ENCODE assay signal across 20 cellular contexts in genomic region chr19:11931051-11931450, GRCh38. TPM values are rescaled to one million over a fixed set of nuclear protein-coding genes. Genes with fewer than 3 reads are reported as not detected.
DNase-seq lines count a peak whose midpoint lies in the region; ATAC-seq, FAIRE-seq and TF ChIP-seq lines count a peak whose summit lies in the region.
"Had no signal": no experiment of that assay in that cellular context is flagged by ENCODE, and none has a peak within 500 bp of the region (broad histone marks: within the 10 kb centered on the region; RNA-seq: fewer than 3 reads in every experiment).

No MANE protein-coding gene starts in this region.

- H3K79me2 ChIP-seq in PC-3 (ENCODE audit: low read length) = peaks cover 63% of the 10 kb centered on the region

- H3K4me1 ChIP-seq in PC-3 (ENCODE audit: insufficient read depth, low read length) = peaks cover 3% of the 10 kb centered on the region; the same call in 1 of the 2 replicates
- H3K4me1 ChIP-seq in foreskin keratinocyte = no peaks in the 10 kb centered on the region
- H3K4me1 ChIP-seq in ascending aorta = peaks cover 0 to 4% of the 10 kb centered on the region in 2 donors

- DNase-seq in D721Med (ENCODE audit: insufficient read length, low spot score) (peak; percentile 36), PC-3 (no peak), fibroblast of peridontal ligament (ENCODE audit: extremely low read depth) (peak; percentile 39), pons (ENCODE audit: low spot score) (peak; percentile 54), iPS-NIHi7 (ENCODE audit: extremely low spot score) (no peak), foreskin keratinocyte (no peak), ascending aorta (ENCODE audit: low spot score in 2 of 2) (no peak)
- DNase-seq in activated T-cell treated with anti-CD3 and anti-CD28 coated beads, Interleukin-2, amount 50 U/mL, for 1 hour = no peak
- DNase-seq: activated naive CD4-positive, alpha-beta T cell treated with anti-CD3 and anti-CD28 coated beads, Interleukin-2, amount 50 U/mL, for 16 hours; activated T-cell treated with anti-CD3 and anti-CD28 coated beads for 4 hours; dorsolateral prefrontal cortex; hippocampal formation; Kasumi-1; left colon; NCI-H1436 treated with DMSO at 0.1 percent for 48 hours; NCI-H2171 treated with DMSO at 0.1 percent for 48 hours; NCI-H748 treated with DMSO at 0.1 percent for 48 hours; stimulated activated CD4-positive, alpha-beta T cell treated with anti-CD3 and anti-CD28 coated beads, Interleukin-4, amount 100 ng/mL, for 24 hours had no signal

- no peaks in the 10 kb centered on the region for H3K9me2 ChIP-seq in PC-3 (replicated peaks; ENCODE audit: low read length)

- H4K20me1 ChIP-seq in PC-3 (ENCODE audit: low read length) = no peaks in the 10 kb centered on the region

- H3K27ac ChIP-seq in PC-3 (ENCODE audit: low read length) = no peak overlapping the region
- no peak overlapping the region for H3K27ac ChIP-seq in foreskin keratinocyte
- H3K27ac ChIP-seq in ascending aorta = no peak overlapping the region
- H3K27ac ChIP-seq: dorsolateral prefrontal cortex, Peyer's patch had no signal

- POLR2A ChIA-PET in PC-3 (lab: Charles Lee; ENCODE audit: unreplicated experiment) = no interaction called here

- no peak overlapping the region for H2AFZ ChIP-seq in PC-3 (ENCODE audit: low read length)

- H3F3A ChIP-seq in PC-3 (ENCODE audit: low read length, unreplicated experiment) = no peaks in the 10 kb centered on the region

- no TSS peak for BruUV-seq in PC-3 (replicated peaks; lab: Mats Ljungman, UMichigan)

- FAIRE-seq in D721Med (lab: Jason Lieb, UNC) = no peak

- H3K36me3 ChIP-seq in PC-3 (ENCODE audit: low read depth, low read length) (peaks cover 80% of the 10 kb centered on the region), ascending aorta (peaks cover 3 to 4% of the 10 kb centered on the region in 2 donors)

- H3K9ac ChIP-seq in PC-3 (ENCODE audit: low read length) = no peak overlapping the region

- H3K9me3 ChIP-seq in PC-3 (ENCODE audit: low read length) (peaks cover 38% of the 10 kb centered on the region), ascending aorta (peaks cover 13 to 41% of the 10 kb centered on the region in 2 donors)

- H3K4me3 ChIP-seq in PC-3 (ENCODE audit: low read length) (no peak overlapping the region), ascending aorta (no peak overlapping the region)
- H3K4me3 ChIP-seq: dorsolateral prefrontal cortex, mucosa of descending colon, Peyer's patch had no signal

- H3K27me3 ChIP-seq in PC-3 (ENCODE audit: low read length) (no peaks in the 10 kb centered on the region), foreskin keratinocyte (no peaks in the 10 kb centered on the region), ascending aorta (no peaks in the 10 kb centered on the region)
- H3K27me3 ChIP-seq: dorsolateral prefrontal cortex, Peyer's patch had no signal

- CTCF ChIA-PET in PC-3 (lab: Charles Lee) = no interaction called here

- intact Hi-C loops in PC-3 (cut with micrococcal nuclease) (no loop called here), ascending aorta (cut with DNase I) (no loop called here)

- ATAC-seq in PC-3 (peak; percentile 35; the same call in 1 of the 2 replicates), foreskin keratinocyte (no peak)
- ATAC-seq: left colon, mucosa of descending colon had no signal

- H3K4me2 ChIP-seq in PC-3 (ENCODE audit: low read length) = no peak overlapping the region

- TF ChIP-seq CTCF in D721Med (IDR thresholded peaks at IDR 0.05; ENCODE audit: insufficient read depth, missing control alignments) (no peak), PC-3 (conservative IDR thresholded peaks at IDR 0.05; ENCODE audit: low read depth, low read length) (no peak), foreskin keratinocyte (conservative IDR thresholded peaks at IDR 0.05) (no peak), ascending aorta (IDR thresholded peaks at IDR 0.05) (no peak)

RNA-seq across cellular contexts. Expression of gene ZNF700, which starts 6.1 kb away (rescaled TPM):
- total RNA-seq in PC-3 (2014; rRNA removed) = 6.7 and 9.5 TPM in 2 replicates
- total RNA-seq in foreskin keratinocyte = 8.1 and 8.3 TPM in 2 replicates
- polyA plus RNA-seq in foreskin keratinocyte = 3.0 and 3.6 TPM in 2 replicates
- total RNA-seq in ascending aorta = 4.4 TPM

RNA-seq across cellular contexts. Expression of gene ZNF763, which starts 33.8 kb away (rescaled TPM):
- total RNA-seq in PC-3 (2014; rRNA removed) (0.33 TPM in 1 of 2 replicates, not detected in the other), foreskin keratinocyte (0.61 and 0.71 TPM in 2 replicates), ascending aorta (2.8 TPM)
- polyA plus RNA-seq in foreskin keratinocyte = 0.34 and 0.50 TPM in 2 replicates

RNA-seq across cellular contexts. Expression of gene ZNF69, which starts 43.5 kb away (rescaled TPM):
- total RNA-seq in PC-3 (2014; rRNA removed) (2.7 and 4.3 TPM in 2 replicates), foreskin keratinocyte (1.3 TPM in 2 replicates), ascending aorta (0.85 TPM)
- 0.81 and 0.82 TPM in 2 replicates for polyA plus RNA-seq in foreskin keratinocyte

Comparison
In these comparisons a context has a peak if more than half of its experiments do, and no peak if none do; other contexts are left out.
1. DNase-seq: peak in D721Med (single experiment), fibroblast of peridontal ligament (single experiment) and pons (single experiment); none in PC-3 (single experiment), activated T-cell treated with anti-CD3 and anti-CD28 coated beads, Interleukin-2, amount 50 U/mL, for 1 hour (single experiment), iPS-NIHi7 (single experiment), foreskin keratinocyte (0 of 2) and ascending aorta (0 of 2).